9 cellular contexts compared by ENCODE assay signal in the genomic region with DNA sequence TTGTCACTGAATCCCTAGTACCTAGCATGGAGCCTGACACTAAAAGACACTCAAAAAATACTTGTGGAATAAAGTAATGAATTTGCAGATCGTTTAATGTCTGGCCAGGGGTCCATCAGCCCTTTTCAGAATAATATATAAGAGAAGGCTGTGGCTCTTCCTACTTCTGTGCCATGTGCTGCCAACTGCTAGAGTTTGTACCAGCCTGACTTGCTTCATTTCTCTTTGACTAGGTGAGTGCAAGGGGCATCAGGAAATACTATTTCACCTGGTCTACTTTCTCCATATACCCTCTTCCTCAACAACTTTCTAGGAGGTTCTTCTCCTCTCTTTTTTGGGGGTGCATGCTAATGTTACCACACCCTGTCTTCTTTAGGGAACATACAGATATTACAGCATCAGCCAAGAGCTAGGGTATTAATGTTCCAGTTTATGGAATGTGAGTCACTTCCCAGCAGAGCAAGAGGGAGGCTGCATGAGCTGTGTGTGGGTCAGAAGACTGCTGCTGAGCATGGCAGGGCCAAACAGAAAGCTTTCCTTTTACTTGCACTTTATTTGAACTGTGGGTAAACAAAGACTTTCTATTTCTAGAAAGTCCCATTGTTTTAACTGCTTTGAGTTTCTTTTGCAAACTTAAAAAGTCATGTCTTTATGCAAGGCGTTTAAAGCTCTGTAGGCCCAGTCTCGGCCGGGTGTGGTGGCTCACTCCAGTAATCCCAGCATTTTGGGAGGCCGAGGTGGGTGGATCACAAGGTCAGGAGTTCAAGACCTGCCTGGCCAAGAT.
DNase-seq lines count a peak whose midpoint lies in the region; ATAC-seq and TF ChIP-seq lines count a peak whose summit lies in the region.
"Had no signal": no experiment of that assay in that cellular context is flagged by ENCODE, and none has a peak within 500 bp of the region (broad histone marks: within the 10 kb centered on the region; RNA-seq: fewer than 3 reads in every experiment).

No MANE protein-coding gene starts in this region.

- H3K27me3 ChIP-seq in adrenal gland (no peaks in the 10 kb centered on the region), foreskin keratinocyte (no peaks in the 10 kb centered on the region), psoas muscle (ENCODE audit: insufficient read depth in 3 of 3, low read length in 2 of 3) (no peaks in the 10 kb centered on the region)

- peak; percentile 53 for DNase-seq in Daoy (ENCODE audit: low read depth)
- peak in 6 of 7 donors; percentile 33 to 66 (median 54) for DNase-seq in adrenal gland
- peak; percentile 34 to 63 for DNase-seq in foreskin keratinocyte
- DNase-seq in psoas muscle, result no peak
- DNase-seq in NCI-H1417 (lab: John Stamatoyannopoulos, UW), result no peak
- DNase-seq in activated T-cell treated with anti-CD3 and anti-CD28 coated beads, Interleukin-2, amount 50 U/mL, for 48 hours, result no peak
- no peak for DNase-seq in NCI-H748 (lab: John Stamatoyannopoulos, UW; ENCODE audit: unreplicated experiment)
- DNase-seq: COR-L47 had no signal

- ATAC-seq in foreskin keratinocyte (peak; percentile 97), psoas muscle (peak in 2 of 4 donors; percentile 58 to 59), GM21576 (IDR thresholded peaks at IDR 0.05; ENCODE audit: unreplicated experiment) (no peak)

- 58 to 78% (median 67%) methylated on average over 5 of the region's 5 CpGs for WGBS in adrenal gland, 4 donors
- WGBS in psoas muscle, 3 donors, result 57 to 72% (median 67%) methylated on average over 5 of the region's 5 CpGs

- H3K9me3 ChIP-seq in adrenal gland (replicated peaks in 1 of 3) (no peaks in the 10 kb centered on the region), psoas muscle (no peaks in the 10 kb centered on the region)

- no peak for TF ChIP-seq POLR2A in adrenal gland (IDR thresholded peaks at IDR 0.05)

- no peak overlapping the region for H3K4me3 ChIP-seq in adrenal gland
- no peak overlapping the region for H3K4me3 ChIP-seq in psoas muscle

- H3K36me3 ChIP-seq in adrenal gland (replicated peaks in 1 of 2) (no peaks in the 10 kb centered on the region), psoas muscle (ENCODE audit: insufficient read depth in 1 of 2, low read depth in 1 of 2) (no peaks in the 10 kb centered on the region)

- peak overlapping the region in 2 of 5 donors; percentile 56 to 67 for H3K27ac ChIP-seq in adrenal gland
- no peak overlapping the region for H3K27ac ChIP-seq in foreskin keratinocyte
- peak overlapping the region; percentile 21 for H3K27ac ChIP-seq in psoas muscle

- peaks cover 0 to 7% of the 10 kb centered on the region in 2 donors for H3K4me1 ChIP-seq in adrenal gland (replicated peaks in 1 of 2)
- H3K4me1 ChIP-seq in foreskin keratinocyte, result no peaks in the 10 kb centered on the region
- no peaks in the 10 kb centered on the region for H3K4me1 ChIP-seq in psoas muscle

- intact Hi-C loops in adrenal gland (cut with DNase I), result no loop called here
- intact Hi-C loops in psoas muscle (cut with DNase I), result no loop called here

- TF ChIP-seq CTCF in adrenal gland (IDR thresholded peaks at IDR 0.05) (no peak), foreskin keratinocyte (conservative IDR thresholded peaks at IDR 0.05) (no peak), psoas muscle (IDR thresholded peaks at IDR 0.05) (no peak)

Comparison
In these comparisons a context has a peak if more than half of its experiments do, and no peak if none do; other contexts are left out.
1. DNase-seq: peak in Daoy (single experiment), adrenal gland (6 of 7) and foreskin keratinocyte (2 of 2); none in psoas muscle (0 of 2), NCI-H1417 (0 of 3), activated T-cell treated with anti-CD3 and anti-CD28 coated beads, Interleukin-2, amount 50 U/mL, for 48 hours (0 of 2) and NCI-H748 (single experiment).